Comparison of ENCODE assay signal across 11 cellular contexts in the genomic region with DNA sequence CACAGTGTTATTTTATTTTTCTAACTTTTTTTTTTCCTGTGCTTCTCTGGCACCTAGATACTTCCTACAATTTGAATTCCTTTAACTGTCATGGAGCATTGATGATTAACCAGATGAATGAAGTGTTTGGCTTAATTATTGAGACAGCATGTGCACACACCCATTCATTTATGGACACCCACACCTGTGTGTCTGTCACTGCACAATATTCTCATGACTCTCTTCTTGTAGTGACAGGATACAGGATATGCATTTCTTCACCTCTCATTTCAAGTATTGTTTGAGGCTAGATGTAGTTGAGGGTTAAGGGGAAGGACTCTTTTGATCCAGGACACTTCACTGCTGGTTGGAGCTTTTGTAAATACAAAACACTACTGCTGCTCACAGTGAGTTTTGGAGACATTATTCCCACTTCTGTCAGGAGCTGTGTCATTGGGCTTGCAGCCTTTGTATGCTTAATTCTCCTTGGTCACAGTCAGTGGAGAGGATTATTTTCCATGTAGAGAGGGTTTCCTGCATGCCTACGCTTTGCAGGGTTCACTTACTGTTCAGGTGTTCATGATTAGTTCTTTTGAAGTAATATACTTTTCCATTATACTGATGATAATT. TPM values are rescaled to one million over a fixed set of nuclear protein-coding genes. Genes with fewer than 3 reads are reported as not detected.
DNase-seq lines count a peak whose midpoint lies in the region; ATAC-seq, FAIRE-seq and TF ChIP-seq lines count a peak whose summit lies in the region.
"Had no signal": no experiment of that assay in that cellular context is flagged by ENCODE, and none has a peak within 500 bp of the region (broad histone marks: within the 10 kb centered on the region; RNA-seq: fewer than 3 reads in every experiment).

No MANE protein-coding gene starts in this region.

- no peak for ATAC-seq in gastroesophageal sphincter

- no peak for TF ChIP-seq CTCF in gastroesophageal sphincter (IDR thresholded peaks at IDR 0.05)

- H3K27me3 ChIP-seq in gastroesophageal sphincter: no peaks in the 10 kb centered on the region
- H3K27me3 ChIP-seq in rectal smooth muscle tissue (ENCODE audit: control insufficient read depth, insufficient read depth, low read length): no peaks in the 10 kb centered on the region

- 79 to 92% methylated on average over 1 of the region's 1 CpG for WGBS in gastroesophageal sphincter (ENCODE audit: low coverage in 1 of 2), 2 donors

- no peak for FAIRE-seq in H54 (lab: Jason Lieb, UNC)
- FAIRE-seq: astrocyte, GM18507 had no signal

- TF ChIP-seq POLR2A in gastroesophageal sphincter (IDR thresholded peaks at IDR 0.05): no peak
- no peak for TF ChIP-seq POLR2A in H54 (IDR thresholded peaks at IDR 0.05; ENCODE audit: low read depth, low read length)

- DNase-seq in DMS53 treated with DMSO at 0.1 percent for 48 hours (lab: John Stamatoyannopoulos, UW; ENCODE audit: unreplicated experiment) (peak; percentile 3), NCI-H69 (lab: John Stamatoyannopoulos, UW) (peak; percentile 54), NCI-H1092 (lab: John Stamatoyannopoulos, UW) (no peak), H54 (ENCODE audit: insufficient read length, low spot score) (no peak), SK-N-DZ (ENCODE audit: low spot score) (no peak)
- DNase-seq: NCI-H82, T-helper 1 cell had no signal

- no peak overlapping the region for H3K9ac ChIP-seq in rectal smooth muscle tissue (ENCODE audit: low read length)

- H3K27ac ChIP-seq in gastroesophageal sphincter (peak overlapping the region; percentile 78 to 89 (median 86)), rectal smooth muscle tissue (ENCODE audit: low read depth, low read length) (peak overlapping the region; percentile 61)

- H3K9me3 ChIP-seq in gastroesophageal sphincter: no peaks in the 10 kb centered on the region

- no peak for TF ChIP-seq EP300 in gastroesophageal sphincter (IDR thresholded peaks at IDR 0.05)

- H3K4me3 ChIP-seq in gastroesophageal sphincter (no peak overlapping the region), rectal smooth muscle tissue (ENCODE audit: low read length) (no peak overlapping the region)

- H3K4me1 ChIP-seq in gastroesophageal sphincter (peaks cover 24 to 77% (median 40%) of the 10 kb centered on the region in 3 donors), rectal smooth muscle tissue (ENCODE audit: control insufficient read depth, insufficient read depth, low read length) (peaks cover 20% of the 10 kb centered on the region)

- H3K36me3 ChIP-seq in gastroesophageal sphincter: peaks cover 0 to 10% of the 10 kb centered on the region in 2 donors
- H3K36me3 ChIP-seq in rectal smooth muscle tissue (ENCODE audit: control insufficient read depth, insufficient read depth, low read length): peaks cover 3% of the 10 kb centered on the region

RNA-seq across cellular contexts. Expression of a gene that starts 33.5 kb away (rescaled TPM):
- 100 to 1,000 TPM in 2 of 4 donors, 10 to 100 TPM in 2; 62.3 to 110 (median 92.5) TPM for total RNA-seq in gastroesophageal sphincter
- polyA plus RNA-seq in SK-N-DZ (2014; cell fraction: cytosol; rRNA removed): 27.1 and 32.5 TPM in 2 replicates
- 30.9 and 33.0 TPM in 2 replicates for polyA plus RNA-seq in SK-N-DZ (2014; cell fraction: nucleus; rRNA removed)

RNA-seq across cellular contexts. Expression of a gene that starts 59.3 kb away (rescaled TPM):
- 10 to 100 TPM; 26.3 to 38.9 (median 34.7) TPM for total RNA-seq in gastroesophageal sphincter
- polyA plus RNA-seq in SK-N-DZ (2014; cell fraction: cytosol; rRNA removed): 0.38 TPM in 1 of 2 replicates, not detected in the other
- polyA plus RNA-seq in SK-N-DZ (2014; cell fraction: nucleus; rRNA removed): 0.25 TPM in 1 of 2 replicates, not detected in the other

Comparison
In these comparisons a context has a peak if more than half of its experiments do, and no peak if none do; other contexts are left out.
1. DNase-seq: peak in DMS53 treated with DMSO at 0.1 percent for 48 hours (single experiment) and NCI-H69 (single experiment); none in NCI-H1092 (single experiment), H54 (single experiment) and SK-N-DZ (single experiment).